9 cellular contexts compared by ENCODE assay signal in genomic region chr12:14630793-14631192, GRCh38.
"Had no signal": no experiment of that assay in that cellular context is flagged by ENCODE, and none has a peak within 500 bp of the region (broad histone marks: within the 10 kb centered on the region; RNA-seq: fewer than 3 reads in every experiment).

No MANE protein-coding gene starts in this region.

- H3K4me3 ChIP-seq: colonic mucosa, gastroesophageal sphincter, heart left ventricle, hepatocyte, left lung, pancreas, stomach, tibial artery had no signal

- H3K4me1 ChIP-seq: colonic mucosa, gastroesophageal sphincter, left lung, tibial artery had no signal

- H3K9me3 ChIP-seq: colonic mucosa, gastroesophageal sphincter, left lung, pancreas, stomach had no signal

- H2AFZ ChIP-seq: hepatocyte had no signal

- H3K36me3 ChIP-seq: colonic mucosa, gastroesophageal sphincter, heart left ventricle, left lung, pancreas, stomach, tibial artery had no signal

- H3K27ac ChIP-seq: colonic mucosa, epithelial cell of prostate, gastroesophageal sphincter, heart left ventricle, hepatocyte, left lung, pancreas, stomach, tibial artery had no signal

- H3K4me2 ChIP-seq: hepatocyte had no signal

- H3K79me2 ChIP-seq: hepatocyte had no signal

- H3K27me3 ChIP-seq: colonic mucosa, gastroesophageal sphincter, heart left ventricle, hepatocyte, left lung, pancreas, stomach, tibial artery had no signal
